7 cellular contexts compared by ENCODE assay signal in the genomic region with DNA sequence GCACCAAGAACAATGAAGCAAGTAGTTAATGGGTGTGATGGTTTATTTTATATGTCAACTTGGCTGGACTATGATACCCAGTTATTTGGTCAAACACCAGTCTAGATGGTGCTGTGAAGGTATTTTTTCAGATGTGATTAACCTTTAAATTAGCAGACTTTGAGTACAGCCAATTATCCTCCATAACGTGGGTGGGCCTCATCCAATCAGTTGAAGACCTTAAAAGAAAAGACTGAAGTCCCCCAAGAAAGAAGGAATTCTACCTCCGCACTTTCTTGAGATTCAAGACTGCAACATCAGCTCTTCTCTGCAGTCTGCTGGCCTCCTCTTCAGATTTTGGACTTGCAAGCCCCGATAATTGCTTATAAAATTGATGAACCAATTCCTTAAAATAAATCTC. TPM values are rescaled to one million over a fixed set of nuclear protein-coding genes. Genes with fewer than 3 reads are reported as not detected.
"Had no signal": no experiment of that assay in that cellular context is flagged by ENCODE, and none has a peak within 500 bp of the region (broad histone marks: within the 10 kb centered on the region; RNA-seq: fewer than 3 reads in every experiment).

No MANE protein-coding gene starts in this region.

- H3K27ac Mint-ChIP-seq: IgD-negative memory B cell had no signal

- H3K4me2 ChIP-seq: KMS-11 had no signal

- H3K36me3 Mint-ChIP-seq: IgD-negative memory B cell had no signal

- DNase-seq: KBM-7, KG1 had no signal

- H3K9ac ChIP-seq: KMS-11 had no signal

- H3K4me3 Mint-ChIP-seq: IgD-negative memory B cell had no signal

- ATAC-seq: HepG2 had no signal

- FAIRE-seq: HepG2, HTR-8/SVneo had no signal

- H3K27ac ChIP-seq: HL-60, KMS-11 had no signal

- H3K4me1 Mint-ChIP-seq: IgD-negative memory B cell had no signal

- H3K27me3 Mint-ChIP-seq: IgD-negative memory B cell had no signal

RNA-seq across cellular contexts. Expression of gene CD163L1, which starts 47.5 kb away (rescaled TPM):
- polyA plus RNA-seq: IgD-negative memory B cell had no signal
